Comparison of ENCODE assay signal across 21 cellular contexts in the genomic region with DNA sequence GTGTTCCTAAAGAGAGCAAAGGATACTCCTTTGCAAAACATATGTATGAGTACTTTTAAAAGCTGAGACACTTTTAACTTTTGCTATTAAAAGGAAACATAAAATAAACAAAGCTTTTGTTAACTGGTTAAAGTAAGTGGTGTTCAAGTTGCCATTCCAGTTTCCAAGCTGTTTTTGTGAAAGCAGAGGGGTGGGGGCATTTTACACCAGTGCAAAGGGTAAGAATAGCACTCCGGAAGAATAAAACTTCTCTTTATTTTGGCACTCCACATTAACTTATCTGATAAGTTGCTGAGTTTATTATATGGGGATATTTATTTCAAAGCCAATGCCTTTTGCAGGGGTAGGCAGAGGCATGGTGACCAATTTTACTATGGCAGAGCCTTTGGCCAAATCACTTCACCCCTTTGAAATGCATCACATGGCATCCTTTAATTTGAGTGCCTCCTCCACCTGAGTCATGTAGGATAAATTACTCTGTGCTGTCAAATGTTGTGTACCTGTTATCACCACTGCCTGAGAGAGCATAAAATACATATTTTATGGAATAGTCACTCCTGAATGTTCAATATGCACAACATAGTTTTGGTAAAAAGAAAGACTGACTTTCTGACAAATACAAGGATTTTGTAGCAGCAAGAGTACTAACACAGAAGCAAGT.
DNase-seq lines count a peak whose midpoint lies in the region; ATAC-seq and TF ChIP-seq lines count a peak whose summit lies in the region.
"Had no signal": no experiment of that assay in that cellular context is flagged by ENCODE, and none has a peak within 500 bp of the region (broad histone marks: within the 10 kb centered on the region; RNA-seq: fewer than 3 reads in every experiment).

No MANE protein-coding gene starts in this region.

- H3K27ac Mint-ChIP-seq in HFFc6 (peak overlapping the region; percentile 53), mesothelial cell of epicardium (no peak overlapping the region)
- H3K27ac Mint-ChIP-seq: activated CD4-positive, alpha-beta T cell treated with anti-CD3 and anti-CD28 coated beads, Interleukin-2, amount 10 ng/mL, durations not matched to agents 7 days and 5 days; IgD-negative memory B cell; natural killer cell had no signal

- ATAC-seq in lower lobe of right lung = peak; percentile 68 to 69
- ATAC-seq in GM21786 (IDR thresholded peaks at IDR 0.05; ENCODE audit: unreplicated experiment) = no peak
- ATAC-seq: natural killer cell had no signal

- H3K27me3 Mint-ChIP-seq in HFFc6 (ENCODE audit: insufficient read depth) (no peaks in the 10 kb centered on the region), mesothelial cell of epicardium (ENCODE audit: low read depth) (no peaks in the 10 kb centered on the region)
- H3K27me3 Mint-ChIP-seq: activated CD4-positive, alpha-beta T cell treated with anti-CD3 and anti-CD28 coated beads, Interleukin-2, amount 10 ng/mL, durations not matched to agents 7 days and 5 days had no signal

- H3K4me1 Mint-ChIP-seq in HFFc6 (ENCODE audit: low read depth) (peaks cover 84% of the 10 kb centered on the region), mesothelial cell of epicardium (peaks cover 34% of the 10 kb centered on the region)

- H3K27ac ChIP-seq in VCaP (peak overlapping the region; percentile 79), lower lobe of right lung (no peak overlapping the region)
- H3K27ac ChIP-seq: left ventricle myocardium inferior, suprapubic skin had no signal

- DNase-seq in A172 (ENCODE audit: low spot score) (peak; percentile 31), HFFc6 (peak; percentile 16), lower lobe of right lung (no peak), islet precursor cell (no peak), mesothelial cell of epicardium (ENCODE audit: low spot score in 2 of 2, unreplicated experiment in 2 of 2) (no peak)
- DNase-seq in activated CD4-positive, CD25-positive, alpha-beta regulatory T cell (lab: John Stamatoyannopoulos, UW) = no peak
- DNase-seq: activated T-cell treated with anti-CD3 and anti-CD28 coated beads, Interleukin-2, amount 50 U/mL, for 1 hour; aorta; dorsolateral prefrontal cortex; hippocampal formation; left ventricle myocardium inferior; natural killer cell; NCI-H2171; retina; SHP77; T-helper 9 cell had no signal

- H3K4me3 Mint-ChIP-seq in HFFc6 (no peak overlapping the region; the same call in 1 of the 2 replicates), mesothelial cell of epicardium (no peak overlapping the region)
- H3K4me3 Mint-ChIP-seq: activated CD4-positive, alpha-beta T cell treated with anti-CD3 and anti-CD28 coated beads, Interleukin-2, amount 10 ng/mL, durations not matched to agents 7 days and 5 days; IgD-negative memory B cell; natural killer cell had no signal

- no peaks in the 10 kb centered on the region for H3K9me3 ChIP-seq in lower lobe of right lung
- H3K9me3 ChIP-seq: left ventricle myocardium inferior, suprapubic skin had no signal

- no peaks in the 10 kb centered on the region for H3K36me3 ChIP-seq in lower lobe of right lung
- H3K36me3 ChIP-seq: left ventricle myocardium inferior, suprapubic skin had no signal

- peaks cover 47% of the 10 kb centered on the region for H3K4me1 ChIP-seq in lower lobe of right lung

- H3K9me3 Mint-ChIP-seq in HFFc6 (no peaks in the 10 kb centered on the region), mesothelial cell of epicardium (no peaks in the 10 kb centered on the region)
- H3K9me3 Mint-ChIP-seq: activated CD4-positive, alpha-beta T cell treated with anti-CD3 and anti-CD28 coated beads, Interleukin-2, amount 10 ng/mL, durations not matched to agents 7 days and 5 days; IgD-negative memory B cell; natural killer cell had no signal

- intact Hi-C loops in lower lobe of right lung (cut with DNase I) = no loop called here

- H3K36me3 Mint-ChIP-seq in HFFc6 (ENCODE audit: low read depth) (no peaks in the 10 kb centered on the region), mesothelial cell of epicardium (no peaks in the 10 kb centered on the region)
- H3K36me3 Mint-ChIP-seq: natural killer cell had no signal

- H3K4me3 ChIP-seq in lower lobe of right lung = no peak overlapping the region
- H3K4me3 ChIP-seq: dorsolateral prefrontal cortex, left ventricle myocardium inferior, suprapubic skin had no signal

- TF ChIP-seq CTCF in HFFc6 (IDR thresholded peaks at IDR 0.05) (no peak), VCaP (conservative IDR thresholded peaks at IDR 0.05) (no peak), lower lobe of right lung (IDR thresholded peaks at IDR 0.05) (no peak), mesothelial cell of epicardium (IDR thresholded peaks at IDR 0.05; ENCODE audit: unreplicated experiment) (no peak)

- no peaks in the 10 kb centered on the region for H3K27me3 ChIP-seq in lower lobe of right lung (ENCODE audit: low read depth)
- H3K27me3 ChIP-seq: dorsolateral prefrontal cortex, suprapubic skin had no signal

Comparison
In these comparisons a context has a peak if more than half of its experiments do, and no peak if none do; other contexts are left out.
1. DNase-seq: peak in A172 (single experiment) and HFFc6 (single experiment); none in lower lobe of right lung (single experiment), islet precursor cell (single experiment), activated CD4-positive, CD25-positive, alpha-beta regulatory T cell (0 of 4) and mesothelial cell of epicardium (0 of 2).